Comparison of ENCODE assay signal across 15 cellular contexts in the genomic region with DNA sequence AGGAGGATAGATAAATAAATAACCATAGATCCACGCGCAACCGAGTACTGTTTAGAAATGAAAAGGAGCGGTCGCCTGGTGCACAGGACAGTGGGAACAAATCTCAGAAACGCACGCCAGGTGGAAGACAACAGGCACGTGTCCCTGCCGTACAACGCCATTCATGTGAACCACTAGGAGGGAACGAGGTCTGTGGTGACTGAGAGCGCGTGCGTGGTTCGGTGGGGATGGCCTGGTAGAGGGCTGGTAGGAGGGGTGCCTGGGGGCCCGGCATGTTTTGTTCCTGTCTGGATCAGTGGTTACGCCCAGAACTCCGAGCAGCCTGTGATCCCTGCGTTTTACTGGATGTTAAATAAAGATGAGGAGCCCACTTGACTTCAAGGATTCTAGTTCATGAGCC.
DNase-seq lines count a peak whose midpoint lies in the region; ATAC-seq, FAIRE-seq and TF ChIP-seq lines count a peak whose summit lies in the region.
"Had no signal": no experiment of that assay in that cellular context is flagged by ENCODE, and none has a peak within 500 bp of the region (broad histone marks: within the 10 kb centered on the region; RNA-seq: fewer than 3 reads in every experiment).

No MANE protein-coding gene starts in this region.

- H3K36me3 Mint-ChIP-seq in brain (peaks cover 41% of the 10 kb centered on the region), nephron progenitor cell (ENCODE audit: low read depth) (peaks cover 26% of the 10 kb centered on the region), Caco-2 (ENCODE audit: insufficient read depth, unreplicated experiment) (peaks cover 20% of the 10 kb centered on the region)

- H3K4me1 ChIP-seq in BLaER1, result peaks cover 52% of the 10 kb centered on the region
- no peaks in the 10 kb centered on the region for H3K4me1 ChIP-seq in PC-3 (ENCODE audit: insufficient read depth, low read length)
- no peaks in the 10 kb centered on the region for H3K4me1 ChIP-seq in Caco-2

- H4K20me1 ChIP-seq in BLaER1 (peaks cover 90% of the 10 kb centered on the region), PC-3 (ENCODE audit: low read length) (no peaks in the 10 kb centered on the region)

- H3K9me3 ChIP-seq in BLaER1 (no peaks in the 10 kb centered on the region), PC-3 (ENCODE audit: low read length) (no peaks in the 10 kb centered on the region), Caco-2 (no peaks in the 10 kb centered on the region)

- POLR2A ChIA-PET in PC-3 (lab: Charles Lee; ENCODE audit: unreplicated experiment) (no interaction called here), Caco-2 (lab: Charles Lee) (no interaction called here)

- no peak for FAIRE-seq in GM12892 (lab: Jason Lieb, UNC)
- FAIRE-seq: A204.1, H54, HepG2, HTR-8/SVneo had no signal

- H3F3A ChIP-seq in PC-3 (ENCODE audit: low read length, unreplicated experiment), result no peaks in the 10 kb centered on the region

- H3K27me3 Mint-ChIP-seq in brain (no peaks in the 10 kb centered on the region), nephron progenitor cell (ENCODE audit: low read depth, poor library complexity) (no peaks in the 10 kb centered on the region), Caco-2 (ENCODE audit: insufficient read depth, unreplicated experiment) (no peaks in the 10 kb centered on the region)
- H3K27me3 Mint-ChIP-seq: B cell; CD8-positive, alpha-beta memory T cell had no signal

- peaks cover 36% of the 10 kb centered on the region for H3K4me1 Mint-ChIP-seq in brain
- peaks cover 41% of the 10 kb centered on the region for H3K4me1 Mint-ChIP-seq in nephron progenitor cell
- H3K4me1 Mint-ChIP-seq in Caco-2 (ENCODE audit: low read depth, unreplicated experiment), result no peaks in the 10 kb centered on the region
- H3K4me1 Mint-ChIP-seq: B cell had no signal

- BruUV-seq in PC-3 (replicated peaks; lab: Mats Ljungman, UMichigan) (TSS peak; percentile 6), Caco-2 (replicated peaks; lab: Mats Ljungman, UMichigan) (no TSS peak)

- H3K9me2 ChIP-seq in PC-3 (replicated peaks; ENCODE audit: low read length), result no peaks in the 10 kb centered on the region

- H3K9ac ChIP-seq in BLaER1 (no peak overlapping the region), PC-3 (ENCODE audit: low read length) (no peak overlapping the region)

- no peak overlapping the region for H2AFZ ChIP-seq in PC-3 (ENCODE audit: low read length)

- intact Hi-C loops in PC-3 (cut with micrococcal nuclease) (no loop called here), Caco-2 (cut with micrococcal nuclease; ENCODE audit: unreplicated experiment) (no loop called here)

- H3K4me2 ChIP-seq in BLaER1 (peak overlapping the region; percentile 80), PC-3 (ENCODE audit: low read length) (no peak overlapping the region)

- H3K9me3 Mint-ChIP-seq in brain (no peaks in the 10 kb centered on the region), nephron progenitor cell (no peaks in the 10 kb centered on the region), Caco-2 (ENCODE audit: unreplicated experiment) (no peaks in the 10 kb centered on the region)
- H3K9me3 Mint-ChIP-seq: CD8-positive, alpha-beta memory T cell had no signal

- H3K27me3 ChIP-seq in BLaER1 (no peaks in the 10 kb centered on the region), PC-3 (ENCODE audit: low read length) (no peaks in the 10 kb centered on the region), Caco-2 (replicated peaks; ENCODE audit: control insufficient read depth, insufficient read depth, low read length) (no peaks in the 10 kb centered on the region)

- TF ChIP-seq CTCF in PC-3 (conservative IDR thresholded peaks at IDR 0.05; ENCODE audit: low read depth, low read length) (no peak), brain (conservative IDR thresholded peaks at IDR 0.05) (no peak), nephron progenitor cell (IDR thresholded peaks at IDR 0.05) (no peak), Caco-2 (IDR thresholded peaks at IDR 0.05; ENCODE audit: insufficient read depth in 1 of 2, low read depth in 1 of 2, low read length in 1 of 2, severe bottlenecking in 1 of 2, unreplicated experiment in 1 of 2) (no peak)

- H3K27ac ChIP-seq in BLaER1, result no peak overlapping the region
- H3K27ac ChIP-seq in PC-3 (ENCODE audit: low read length), result no peak overlapping the region

- no peak for DNase-seq in PC-3
- no peak for DNase-seq in nephron progenitor cell
- DNase-seq in GM12892 (ENCODE audit: insufficient read length), result no peak
- DNase-seq in Caco-2, result no peak
- DNase-seq: CD8-positive, alpha-beta memory T cell; DMS53 had no signal

- no peak for TF ChIP-seq POLR2A in GM12892 (IDR thresholded peaks at IDR 0.05; ENCODE audit: low read depth, low read length)

- H3K27ac Mint-ChIP-seq in brain (peak overlapping the region; percentile 4 to 93 (median 59)), nephron progenitor cell (peak overlapping the region; percentile 57), Caco-2 (ENCODE audit: unreplicated experiment) (no peak overlapping the region)
- H3K27ac Mint-ChIP-seq: B cell had no signal

- no peak overlapping the region for H3K4me3 Mint-ChIP-seq in brain
- H3K4me3 Mint-ChIP-seq in nephron progenitor cell, result no peak overlapping the region
- H3K4me3 Mint-ChIP-seq in Caco-2 (ENCODE audit: unreplicated experiment), result no peak overlapping the region
- H3K4me3 Mint-ChIP-seq: B cell; CD8-positive, alpha-beta memory T cell had no signal

- ATAC-seq in PC-3 (no peak), GM19463 (IDR thresholded peaks at IDR 0.05; ENCODE audit: unreplicated experiment) (no peak), HG02759 (IDR thresholded peaks at IDR 0.05; ENCODE audit: unreplicated experiment) (no peak)
- ATAC-seq: HepG2 had no signal

- H3K79me2 ChIP-seq in PC-3 (ENCODE audit: low read length), result no peaks in the 10 kb centered on the region

- H3K4me3 ChIP-seq in BLaER1, result no peak overlapping the region
- H3K4me3 ChIP-seq in PC-3 (ENCODE audit: low read length), result no peak overlapping the region
- H3K4me3 ChIP-seq in Caco-2 (ENCODE audit: low read depth, low read length), result no peak overlapping the region

- H3K36me3 ChIP-seq in BLaER1, result peaks cover 82% of the 10 kb centered on the region
- peaks cover 5% of the 10 kb centered on the region for H3K36me3 ChIP-seq in PC-3 (ENCODE audit: low read depth, low read length)
- H3K36me3 ChIP-seq in Caco-2 (ENCODE audit: control insufficient read depth, insufficient read depth, low read length), result 0 out of 2 replicates have a peak, but pooled peaks cover 2% of the 10 kb centered on the region

- CTCF ChIA-PET in PC-3 (lab: Charles Lee), result no interaction called here
- CTCF ChIA-PET in Caco-2 (lab: Charles Lee), result no interaction called here
